In the genomic region with DNA sequence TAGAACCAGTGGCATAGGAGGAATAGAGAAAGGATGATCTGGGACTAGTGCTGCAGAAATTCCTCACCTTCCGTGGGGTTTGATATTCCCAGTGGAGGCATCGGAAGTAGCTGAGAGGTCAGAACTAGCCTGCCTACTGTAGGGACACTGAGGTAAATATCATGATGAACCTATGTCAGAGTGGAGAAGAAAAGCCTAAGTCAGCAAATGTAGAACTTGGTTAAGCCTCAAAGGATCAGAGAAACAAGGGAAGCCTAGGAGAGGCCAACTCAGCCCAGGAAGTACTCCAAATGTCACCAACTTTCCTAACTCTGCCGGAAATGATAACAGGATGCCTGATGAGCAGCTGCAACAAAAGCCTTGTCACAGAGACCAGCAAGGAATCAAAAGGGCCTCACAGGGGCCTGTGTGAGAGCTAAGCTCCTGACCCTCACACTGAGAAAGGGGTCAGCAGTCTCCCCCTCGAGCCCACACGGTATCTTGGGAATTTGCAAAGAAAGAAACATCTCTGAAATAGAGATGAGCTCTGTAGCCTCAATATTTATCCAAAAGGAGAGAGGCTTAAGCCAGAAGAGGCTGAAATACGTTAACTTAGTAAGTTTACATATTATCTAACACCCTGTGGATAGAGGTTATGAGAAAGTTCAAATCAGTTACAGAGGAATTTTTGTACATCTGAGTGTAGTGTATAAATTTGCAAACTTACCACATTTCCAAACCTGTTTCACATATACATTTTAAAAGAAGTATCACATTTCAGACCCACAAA, we compare ENCODE assay signal across 1 cellular context.
TF ChIP-seq lines count a peak whose summit lies in the region.

No MANE protein-coding gene starts in this region.

TF ChIP-seq in GM23338, 12 proteins besides CTCF, POLR2A, EP300 and RAD21:
- TF ChIP-seq, protein P1, sequence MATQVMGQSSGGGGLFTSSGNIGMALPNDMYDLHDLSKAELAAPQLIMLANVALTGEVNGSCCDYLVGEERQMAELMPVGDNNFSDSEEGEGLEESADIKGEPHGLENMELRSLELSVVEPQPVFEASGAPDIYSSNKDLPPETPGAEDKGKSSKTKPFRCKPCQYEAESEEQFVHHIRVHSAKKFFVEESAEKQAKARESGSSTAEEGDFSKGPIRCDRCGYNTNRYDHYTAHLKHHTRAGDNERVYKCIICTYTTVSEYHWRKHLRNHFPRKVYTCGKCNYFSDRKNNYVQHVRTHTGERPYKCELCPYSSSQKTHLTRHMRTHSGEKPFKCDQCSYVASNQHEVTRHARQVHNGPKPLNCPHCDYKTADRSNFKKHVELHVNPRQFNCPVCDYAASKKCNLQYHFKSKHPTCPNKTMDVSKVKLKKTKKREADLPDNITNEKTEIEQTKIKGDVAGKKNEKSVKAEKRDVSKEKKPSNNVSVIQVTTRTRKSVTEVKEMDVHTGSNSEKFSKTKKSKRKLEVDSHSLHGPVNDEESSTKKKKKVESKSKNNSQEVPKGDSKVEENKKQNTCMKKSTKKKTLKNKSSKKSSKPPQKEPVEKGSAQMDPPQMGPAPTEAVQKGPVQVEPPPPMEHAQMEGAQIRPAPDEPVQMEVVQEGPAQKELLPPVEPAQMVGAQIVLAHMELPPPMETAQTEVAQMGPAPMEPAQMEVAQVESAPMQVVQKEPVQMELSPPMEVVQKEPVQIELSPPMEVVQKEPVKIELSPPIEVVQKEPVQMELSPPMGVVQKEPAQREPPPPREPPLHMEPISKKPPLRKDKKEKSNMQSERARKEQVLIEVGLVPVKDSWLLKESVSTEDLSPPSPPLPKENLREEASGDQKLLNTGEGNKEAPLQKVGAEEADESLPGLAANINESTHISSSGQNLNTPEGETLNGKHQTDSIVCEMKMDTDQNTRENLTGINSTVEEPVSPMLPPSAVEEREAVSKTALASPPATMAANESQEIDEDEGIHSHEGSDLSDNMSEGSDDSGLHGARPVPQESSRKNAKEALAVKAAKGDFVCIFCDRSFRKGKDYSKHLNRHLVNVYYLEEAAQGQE (IDR thresholded peaks at IDR 0.05; ENCODE audit: unreplicated experiment) = no peak
- TF ChIP-seq ZNF462 (CRISPR knock-in tag; IDR thresholded peaks at IDR 0.05) (no peak), JUNB (IDR thresholded peaks at IDR 0.05; ENCODE audit: unreplicated experiment) (no peak), NANOG (IDR thresholded peaks at IDR 0.05; ENCODE audit: borderline replicate concordance) (no peak), ZNF114 (CRISPR knock-in tag; IDR thresholded peaks at IDR 0.05) (no peak), ZNF331 (CRISPR knock-in tag; IDR thresholded peaks at IDR 0.05; ENCODE audit: low read depth) (no peak), CREB1 (CRISPR knock-in tag; IDR thresholded peaks at IDR 0.05; ENCODE audit: low read depth) (no peak), STAT1 (IDR thresholded peaks at IDR 0.05; ENCODE audit: unreplicated experiment) (no peak), EZH2 (IDR thresholded peaks at IDR 0.05; ENCODE audit: low read depth, unreplicated experiment) (no peak), POLR2AphosphoS5 (IDR thresholded peaks at IDR 0.05; ENCODE audit: low read depth) (no peak), EZH2phosphoT487 (IDR thresholded peaks at IDR 0.05; ENCODE audit: unreplicated experiment) (no peak)
- TF ChIP-seq, protein P2, sequence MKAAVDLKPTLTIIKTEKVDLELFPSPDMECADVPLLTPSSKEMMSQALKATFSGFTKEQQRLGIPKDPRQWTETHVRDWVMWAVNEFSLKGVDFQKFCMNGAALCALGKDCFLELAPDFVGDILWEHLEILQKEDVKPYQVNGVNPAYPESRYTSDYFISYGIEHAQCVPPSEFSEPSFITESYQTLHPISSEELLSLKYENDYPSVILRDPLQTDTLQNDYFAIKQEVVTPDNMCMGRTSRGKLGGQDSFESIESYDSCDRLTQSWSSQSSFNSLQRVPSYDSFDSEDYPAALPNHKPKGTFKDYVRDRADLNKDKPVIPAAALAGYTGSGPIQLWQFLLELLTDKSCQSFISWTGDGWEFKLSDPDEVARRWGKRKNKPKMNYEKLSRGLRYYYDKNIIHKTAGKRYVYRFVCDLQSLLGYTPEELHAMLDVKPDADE (IDR thresholded peaks at IDR 0.05) = no peak
